In the genomic region with DNA sequence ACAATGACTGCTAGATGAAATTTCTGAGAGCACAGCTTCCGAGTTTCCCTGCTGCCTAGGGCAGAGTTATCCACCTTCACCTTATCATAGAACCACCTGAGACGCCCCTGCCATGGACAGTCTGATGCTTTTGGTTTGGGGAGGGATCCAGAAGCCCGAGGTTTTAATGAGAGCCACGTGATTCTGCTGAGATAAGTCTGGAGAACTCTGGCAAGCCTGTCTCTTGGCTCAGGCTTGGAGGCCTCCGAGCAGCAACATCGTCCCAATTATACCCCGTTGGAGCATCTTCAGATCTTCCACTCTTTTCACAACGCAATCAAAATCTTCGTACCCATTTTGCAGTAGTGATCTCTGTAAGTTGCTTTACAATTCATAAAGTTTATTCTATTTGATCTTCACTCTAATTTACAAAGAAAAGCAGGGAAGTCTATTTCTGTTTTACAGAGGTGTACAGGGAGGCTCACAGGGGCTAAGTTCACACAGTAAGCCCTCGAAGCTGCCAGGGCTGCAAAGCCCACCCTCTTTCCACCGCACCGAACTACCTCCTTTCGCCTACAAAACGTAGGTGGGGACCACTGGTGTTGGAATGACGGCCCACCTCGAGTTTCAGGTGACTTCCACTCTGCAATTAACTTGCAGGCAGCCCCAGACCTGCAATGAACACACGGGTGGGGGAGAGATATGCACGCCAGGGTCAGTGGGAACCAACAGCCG, we compare ENCODE assay signal across 8 cellular contexts. TPM values are rescaled to one million over a fixed set of nuclear protein-coding genes. Genes with fewer than 3 reads are reported as not detected.
DNase-seq lines count a peak whose midpoint lies in the region; ATAC-seq and TF ChIP-seq lines count a peak whose summit lies in the region.

No MANE protein-coding gene starts in this region.

- CTCF ChIA-PET in A673 (lab: Charles Lee) = interaction anchor here (0.9 kb wide), 1 partner anchor 46 kb away, joined by 3 read pairs; no protein-coding TSS in a partner anchor

- H3K36me3 ChIP-seq in A673 (ENCODE audit: insufficient read depth, low read length, poor library complexity, severe bottlenecking) (no peaks in the 10 kb centered on the region), suprapubic skin (no peaks in the 10 kb centered on the region)

- peaks cover 8% of the 10 kb centered on the region for H3K9me3 ChIP-seq in A673 (ENCODE audit: low read depth, low read length, poor library complexity, severe bottlenecking)
- H3K9me3 ChIP-seq in suprapubic skin = peaks cover 3% of the 10 kb centered on the region

- no TSS peak for BruUV-seq in A673 (replicated peaks; lab: Mats Ljungman, UMichigan)

- ATAC-seq in GM18858 (IDR thresholded peaks at IDR 0.05; ENCODE audit: unreplicated experiment) = no peak
- ATAC-seq in GM18909 (IDR thresholded peaks at IDR 0.05; ENCODE audit: poor library complexity, unreplicated experiment) = no peak

- TF ChIP-seq EP300 in suprapubic skin (IDR thresholded peaks at IDR 0.05) = no peak

- TF ChIP-seq POLR2A in suprapubic skin (IDR thresholded peaks at IDR 0.05) = no peak

- in situ Hi-C loops in astrocyte of the cerebellum (cut with HindIII; ENCODE audit: low sequenced_read_pairs) = no loop called here

- H3K27ac ChIP-seq in A673 (ENCODE audit: low read depth, low read length, poor library complexity, severe bottlenecking) = peak overlapping the region; percentile 79
- peak overlapping the region; percentile 72 for H3K27ac ChIP-seq in layer of hippocampus (ENCODE audit: low read depth, low read length)
- H3K27ac ChIP-seq in suprapubic skin = peak overlapping the region; percentile 97

- WGBS in suprapubic skin = 18% methylated on average over 17 of the region's 19 CpGs

- no peaks in the 10 kb centered on the region for H3K27me3 ChIP-seq in A673 (replicated peaks; ENCODE audit: insufficient read depth, low read depth, low read length, poor library complexity)
- H3K27me3 ChIP-seq in layer of hippocampus (ENCODE audit: control insufficient read depth, insufficient read depth, low read length) = no peaks in the 10 kb centered on the region
- H3K27me3 ChIP-seq in suprapubic skin = no peaks in the 10 kb centered on the region

- DNase-seq in A673 (ENCODE audit: low spot score) (no peak), HFF-Myc (ENCODE audit: extremely low read depth, low read depth) (no peak), astrocyte of the cerebellum (ENCODE audit: low read depth) (no peak), suprapubic skin (ENCODE audit: low spot score in 2 of 2) (no peak), NK-92 (lab: John Stamatoyannopoulos, UW; ENCODE audit: unreplicated experiment) (no peak)

- H3K4me1 ChIP-seq in A673 (ENCODE audit: insufficient read depth, low read length, poor library complexity, severe bottlenecking) (peaks cover 11% of the 10 kb centered on the region), suprapubic skin (peaks cover 20% of the 10 kb centered on the region)

- POLR2A ChIA-PET in A673 (lab: Charles Lee; ENCODE audit: low non-redundant PET) = no interaction called here

- H3K4me3 ChIP-seq in A673 (ENCODE audit: low read depth, low read length, poor library complexity, severe bottlenecking) (peak overlapping the region; percentile 69), HFF-Myc (replicated peaks; ENCODE audit: low read depth, low read length) (peak overlapping the region; percentile 67), astrocyte of the cerebellum (ENCODE audit: low read depth, low read length) (peak overlapping the region; percentile 77), suprapubic skin (peak overlapping the region; percentile 91)

- TF ChIP-seq CTCF in A673 (conservative IDR thresholded peaks at IDR 0.05; ENCODE audit: low read depth, low read length) (no peak), HFF-Myc (IDR thresholded peaks at IDR 0.05; ENCODE audit: low read depth, low read length, missing control alignments) (no peak), astrocyte of the cerebellum (IDR thresholded peaks at IDR 0.05; ENCODE audit: low read depth, low read length, missing control alignments) (no peak), suprapubic skin (IDR thresholded peaks at IDR 0.05) (no peak)

- intact Hi-C loops in A673 (cut with micrococcal nuclease; ENCODE audit: unreplicated experiment) = no loop called here

RNA-seq across cellular contexts. Expression of gene HHAT, which starts 0.5 kb away (rescaled TPM):
- total RNA-seq in A673 (2021) = 2.7 and 3.0 TPM in 2 replicates
- 10 to 100 TPM in 2 of 4 donors, 1 to 10 TPM in 2; 4.1 to 20.0 (median 9.3) TPM for total RNA-seq in suprapubic skin
